10 cellular contexts compared by ENCODE assay signal in genomic region chr6:6319947-6320811, GRCh38. TPM values are rescaled to one million over a fixed set of nuclear protein-coding genes. Genes with fewer than 3 reads are reported as not detected.
DNase-seq lines count a peak whose midpoint lies in the region; ATAC-seq, FAIRE-seq and TF ChIP-seq lines count a peak whose summit lies in the region.
"Had no signal": no experiment of that assay in that cellular context is flagged by ENCODE, and none has a peak within 500 bp of the region (broad histone marks: within the 10 kb centered on the region; RNA-seq: fewer than 3 reads in every experiment).

TSS of gene F13A1 (minus strand) at chr6:6320662. CDS start at chr6:6318664, 1,998 bp downstream.

- no peaks in the 10 kb centered on the region for H3K36me3 ChIP-seq in DOHH2 (ENCODE audit: control insufficient read depth, low read length)

- CTCF ChIA-PET in activated CD4-positive, alpha-beta memory T cell treated with anti-CD3 and anti-CD28 coated beads for 36 hours (lab: Charles Lee): no interaction called here

- TF ChIP-seq CTCF in DOHH2 (IDR thresholded peaks at IDR 0.05; ENCODE audit: low read depth, low read length, poor library complexity, severe bottlenecking): no peak

- H3K36me3 Mint-ChIP-seq in activated CD4-positive, alpha-beta memory T cell treated with anti-CD3 and anti-CD28 coated beads for 36 hours: no peaks in the 10 kb centered on the region

- H3K27ac ChIP-seq in DOHH2 (ENCODE audit: low read depth, low read length): no peak within 1 kb of the TSS

- peaks cover 36% of the 10 kb centered on the region for H3K4me1 ChIP-seq in DOHH2 (ENCODE audit: control insufficient read depth, low read length)

- ATAC-seq in GM19351 (IDR thresholded peaks at IDR 0.05; ENCODE audit: unreplicated experiment): no peak

- H4K20me1 ChIP-seq in DOHH2 (ENCODE audit: control insufficient read depth, insufficient read depth, low read depth, low read length): no peaks in the 10 kb centered on the region

- H3K27ac Mint-ChIP-seq in activated CD4-positive, alpha-beta memory T cell treated with anti-CD3 and anti-CD28 coated beads for 36 hours: no peak within 1 kb of the TSS

- H3K4me3 ChIP-seq in DOHH2 (ENCODE audit: low read length): peak within 1 kb of the TSS; percentile 60

- peaks cover 36% of the 10 kb centered on the region for H3K27me3 Mint-ChIP-seq in activated CD4-positive, alpha-beta memory T cell treated with anti-CD3 and anti-CD28 coated beads for 36 hours

- no peaks in the 10 kb centered on the region for H3F3A ChIP-seq in DOHH2 (ENCODE audit: control insufficient read depth, insufficient read depth)

- intact Hi-C loops in activated CD4-positive, alpha-beta memory T cell treated with anti-CD3 and anti-CD28 coated beads for 36 hours (cut with micrococcal nuclease): loop anchor here (10.0 kb wide), 1 partner anchor 225 kb away; no protein-coding TSS in a partner anchor

- H3K9me3 Mint-ChIP-seq in activated CD4-positive, alpha-beta memory T cell treated with anti-CD3 and anti-CD28 coated beads for 36 hours: no peaks in the 10 kb centered on the region
- H3K9me3 Mint-ChIP-seq: central memory CD8-positive, alpha-beta T cell had no signal

- FAIRE-seq in frontal cortex (lab: Jason Lieb, UNC): no peak

- POLR2A ChIA-PET in activated CD4-positive, alpha-beta memory T cell treated with anti-CD3 and anti-CD28 coated beads for 36 hours (lab: Charles Lee): no interaction called here

- peak; percentile 79 to 81 for DNase-seq in Kasumi-1 (lab: John Stamatoyannopoulos, UW)
- peak in 1 of 2 donors; percentile 16 for DNase-seq in frontal cortex (ENCODE audit: low spot score in 2 of 2)
- DNase-seq in occipital lobe (lab: John Stamatoyannopoulos, UW): peak; percentile 14
- DNase-seq in activated CD4-positive, alpha-beta memory T cell treated with anti-CD3 and anti-CD28 coated beads for 36 hours: no peak
- DNase-seq in NCI-H345 treated with DMSO at 0.1 percent for 48 hours (lab: John Stamatoyannopoulos, UW; ENCODE audit: unreplicated experiment): no peak
- no peak for DNase-seq in A172 (ENCODE audit: low spot score)

- no peak within 1 kb of the TSS for H3K4me3 Mint-ChIP-seq in activated CD4-positive, alpha-beta memory T cell treated with anti-CD3 and anti-CD28 coated beads for 36 hours
- H3K4me3 Mint-ChIP-seq: central memory CD8-positive, alpha-beta T cell had no signal

- H3K4me1 Mint-ChIP-seq in activated CD4-positive, alpha-beta memory T cell treated with anti-CD3 and anti-CD28 coated beads for 36 hours (ENCODE audit: low read depth): no peaks in the 10 kb centered on the region

- H3K4me2 ChIP-seq in DOHH2 (ENCODE audit: low read length): peak within 1 kb of the TSS; percentile 76

- H3K9me2 ChIP-seq in DOHH2 (replicated peaks; ENCODE audit: control insufficient read depth, low read length): no peaks in the 10 kb centered on the region

- peaks cover 9% of the 10 kb centered on the region for H3K27me3 ChIP-seq in DOHH2 (ENCODE audit: control insufficient read depth, low read length)

- no peaks in the 10 kb centered on the region for H3K9me3 ChIP-seq in DOHH2 (ENCODE audit: control insufficient read depth, insufficient read depth, low read length)

- H3K79me2 ChIP-seq in DOHH2 (ENCODE audit: control insufficient read depth, low read length): no peaks in the 10 kb centered on the region

RNA-seq across cellular contexts. Expression of gene F13A1, which starts in this region (rescaled TPM):
- total RNA-seq in frontal cortex: 13.5 TPM
- total RNA-seq in occipital lobe: 8.4 TPM
- total RNA-seq in activated CD4-positive, alpha-beta memory T cell treated with anti-CD3 and anti-CD28 coated beads for 36 hours: not detected
- not detected in 2 replicates for total RNA-seq in A172 (2014; rRNA removed; shearing (Covaris generic))
- total RNA-seq: T-helper 1 cell treated with Interleukin-12 subunit alpha and Interleukin-12 subunit beta and Interleukin-4 antibody, amounts not matched to agents 30 ng/mL and 1 ng/mL, for 36 hours had no signal

Comparison
In these comparisons a context has a peak if more than half of its experiments do, and no peak if none do; other contexts are left out.
1. DNase-seq: peak in Kasumi-1 (2 of 2) and occipital lobe (single experiment); none in activated CD4-positive, alpha-beta memory T cell treated with anti-CD3 and anti-CD28 coated beads for 36 hours (single experiment), NCI-H345 treated with DMSO at 0.1 percent for 48 hours (single experiment) and A172 (single experiment).